Comparison of ENCODE assay signal across 1 cellular context in the genomic region with DNA sequence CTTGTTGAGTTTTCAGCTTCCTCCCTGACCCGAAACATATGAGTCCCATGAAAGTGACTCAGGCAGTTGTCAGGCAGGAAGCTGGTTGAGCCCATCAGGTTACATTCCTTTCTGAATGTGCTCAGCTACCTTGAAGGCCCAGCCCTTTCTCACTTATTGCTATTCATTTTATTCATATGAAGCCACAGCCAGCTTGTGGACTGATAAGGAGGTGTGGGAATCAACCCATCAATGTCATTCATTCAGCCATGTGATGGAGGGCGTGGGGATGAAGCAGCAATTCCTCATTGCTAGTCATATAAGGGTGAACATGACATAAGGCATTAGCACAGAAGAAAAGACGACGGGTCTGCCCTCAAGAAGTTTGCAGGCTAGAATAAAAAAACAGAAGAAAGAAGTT.
TF ChIP-seq lines count a peak whose summit lies in the region.

No MANE protein-coding gene starts in this region.

TF ChIP-seq in GM23338, 12 proteins besides CTCF, POLR2A, EP300 and RAD21 (continued from another document):
- TF ChIP-seq, protein P1, sequence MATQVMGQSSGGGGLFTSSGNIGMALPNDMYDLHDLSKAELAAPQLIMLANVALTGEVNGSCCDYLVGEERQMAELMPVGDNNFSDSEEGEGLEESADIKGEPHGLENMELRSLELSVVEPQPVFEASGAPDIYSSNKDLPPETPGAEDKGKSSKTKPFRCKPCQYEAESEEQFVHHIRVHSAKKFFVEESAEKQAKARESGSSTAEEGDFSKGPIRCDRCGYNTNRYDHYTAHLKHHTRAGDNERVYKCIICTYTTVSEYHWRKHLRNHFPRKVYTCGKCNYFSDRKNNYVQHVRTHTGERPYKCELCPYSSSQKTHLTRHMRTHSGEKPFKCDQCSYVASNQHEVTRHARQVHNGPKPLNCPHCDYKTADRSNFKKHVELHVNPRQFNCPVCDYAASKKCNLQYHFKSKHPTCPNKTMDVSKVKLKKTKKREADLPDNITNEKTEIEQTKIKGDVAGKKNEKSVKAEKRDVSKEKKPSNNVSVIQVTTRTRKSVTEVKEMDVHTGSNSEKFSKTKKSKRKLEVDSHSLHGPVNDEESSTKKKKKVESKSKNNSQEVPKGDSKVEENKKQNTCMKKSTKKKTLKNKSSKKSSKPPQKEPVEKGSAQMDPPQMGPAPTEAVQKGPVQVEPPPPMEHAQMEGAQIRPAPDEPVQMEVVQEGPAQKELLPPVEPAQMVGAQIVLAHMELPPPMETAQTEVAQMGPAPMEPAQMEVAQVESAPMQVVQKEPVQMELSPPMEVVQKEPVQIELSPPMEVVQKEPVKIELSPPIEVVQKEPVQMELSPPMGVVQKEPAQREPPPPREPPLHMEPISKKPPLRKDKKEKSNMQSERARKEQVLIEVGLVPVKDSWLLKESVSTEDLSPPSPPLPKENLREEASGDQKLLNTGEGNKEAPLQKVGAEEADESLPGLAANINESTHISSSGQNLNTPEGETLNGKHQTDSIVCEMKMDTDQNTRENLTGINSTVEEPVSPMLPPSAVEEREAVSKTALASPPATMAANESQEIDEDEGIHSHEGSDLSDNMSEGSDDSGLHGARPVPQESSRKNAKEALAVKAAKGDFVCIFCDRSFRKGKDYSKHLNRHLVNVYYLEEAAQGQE (IDR thresholded peaks at IDR 0.05; ENCODE audit: unreplicated experiment): no peak
- no peak for TF ChIP-seq ETS1 (IDR thresholded peaks at IDR 0.05)
- TF ChIP-seq ZNF331 (CRISPR knock-in tag; IDR thresholded peaks at IDR 0.05; ENCODE audit: low read depth): no peak
